Comparison of ENCODE assay signal across 8 cellular contexts in genomic region chr16:19502395-19503131, GRCh38. TPM values are rescaled to one million over a fixed set of nuclear protein-coding genes. Genes with fewer than 3 reads are reported as not detected.
A peak's percentile ranks its signal among the peaks of the same experiment; 100 is the strongest.
DNase-seq lines count a peak whose midpoint lies in the region; ATAC-seq and TF ChIP-seq lines count a peak whose summit lies in the region.

No MANE protein-coding gene starts in this region.

- no peak overlapping the region for H3K27ac Mint-ChIP-seq in activated naive CD4-positive, alpha-beta T cell treated with anti-CD3 and anti-CD28 coated beads, Interleukin-2, amount 10 ng/mL, durations not matched to agents 7 days and 5 days

- TF ChIP-seq CTCF in prostate gland (IDR thresholded peaks at IDR 0.05) = peak; percentile 56 to 87 (median 72)

- H3K27ac ChIP-seq in prostate gland = no peak overlapping the region

- H3K36me3 ChIP-seq in MG63 = peaks cover 20% of the 10 kb centered on the region
- H3K36me3 ChIP-seq in prostate gland = peaks cover 0 to 5% of the 10 kb centered on the region in 2 donors

- intact Hi-C loops in head of caudate nucleus (cut with DNase I) (loop anchor here (5.0 to 10.0 kb wide), 2 partner anchors 98 to 415 kb away; no protein-coding TSS in a partner anchor), prostate gland (cut with DNase I) (loop anchor here (5.0 kb wide), 1 partner anchor 415 kb away; no protein-coding TSS in a partner anchor)

- H3K27me3 Mint-ChIP-seq in activated naive CD4-positive, alpha-beta T cell treated with anti-CD3 and anti-CD28 coated beads, Interleukin-2, amount 10 ng/mL, durations not matched to agents 7 days and 5 days = no peaks in the 10 kb centered on the region

- ATAC-seq in GM21737 (IDR thresholded peaks at IDR 0.05; ENCODE audit: unreplicated experiment) (no peak), HG02885 (IDR thresholded peaks at IDR 0.05; ENCODE audit: poor library complexity, unreplicated experiment) (no peak)

- CTCF ChIA-PET in activated naive CD4-positive, alpha-beta T cell treated with anti-CD3 and anti-CD28 coated beads, Interleukin-2, amount 10 ng/mL, durations not matched to agents 7 days and 5 days (lab: Charles Lee) = interaction anchor here (0.7 to 6.5 kb wide), 20 partner anchors 8 to 416 kb away, joined by 3 to 82 read pairs (median 4); partner anchors contain the start of gene VPS35L

- no peaks in the 10 kb centered on the region for H3K4me1 Mint-ChIP-seq in activated naive CD4-positive, alpha-beta T cell treated with anti-CD3 and anti-CD28 coated beads, Interleukin-2, amount 10 ng/mL, durations not matched to agents 7 days and 5 days

- no peaks in the 10 kb centered on the region for H3K27me3 ChIP-seq in MG63
- H3K27me3 ChIP-seq in prostate gland (replicated peaks; ENCODE audit: insufficient read depth) = no peaks in the 10 kb centered on the region

- H3K4me3 ChIP-seq in MG63 (no peak overlapping the region), prostate gland (no peak overlapping the region)

- H3K4me1 ChIP-seq in prostate gland (replicated peaks) = peaks cover 7% of the 10 kb centered on the region

- no peak for TF ChIP-seq POLR2A in prostate gland (IDR thresholded peaks at IDR 0.05)

- H3K36me3 Mint-ChIP-seq in activated naive CD4-positive, alpha-beta T cell treated with anti-CD3 and anti-CD28 coated beads, Interleukin-2, amount 10 ng/mL, durations not matched to agents 7 days and 5 days = peaks cover 46% of the 10 kb centered on the region

- 87% methylated on average over 3 of the region's 3 CpGs for WGBS in prostate gland

- H3K4me3 Mint-ChIP-seq in activated naive CD4-positive, alpha-beta T cell treated with anti-CD3 and anti-CD28 coated beads, Interleukin-2, amount 10 ng/mL, durations not matched to agents 7 days and 5 days = no peak overlapping the region

- H3K9me3 ChIP-seq in MG63 = no peaks in the 10 kb centered on the region
- no peaks in the 10 kb centered on the region for H3K9me3 ChIP-seq in prostate gland

- H3K9me3 Mint-ChIP-seq in activated naive CD4-positive, alpha-beta T cell treated with anti-CD3 and anti-CD28 coated beads, Interleukin-2, amount 10 ng/mL, durations not matched to agents 7 days and 5 days = no peaks in the 10 kb centered on the region

- DNase-seq in DMS53 treated with DMSO at 0.1 percent for 48 hours (lab: John Stamatoyannopoulos, UW; ENCODE audit: unreplicated experiment) = peak; percentile 65
- DNase-seq in MG63 = peak; percentile 56
- DNase-seq in SK-N-DZ (ENCODE audit: low spot score) = peak; percentile 77
- DNase-seq in activated naive CD4-positive, alpha-beta T cell treated with anti-CD3 and anti-CD28 coated beads, Interleukin-2, amount 10 ng/mL, durations not matched to agents 7 days and 5 days = peak; percentile 82
- DNase-seq in head of caudate nucleus = peak; percentile 43 to 94 (median 84)
- peak; percentile 76 for DNase-seq in prostate gland (ENCODE audit: low spot score)

RNA-seq across cellular contexts. Expression of gene GDE1, which starts 19.3 kb away (rescaled TPM):
- total RNA-seq in MG63 (2014; rRNA removed; shearing (Covaris generic); ENCODE audit: low replicate concordance) = 35.3 and 37.9 TPM in 2 replicates
- 89.0 and 102 TPM in 2 replicates for polyA plus RNA-seq in SK-N-DZ (2014; cell fraction: cytosol; rRNA removed)
- polyA plus RNA-seq in SK-N-DZ (2014; cell fraction: nucleus; rRNA removed) = 33.5 and 34.0 TPM in 2 replicates
- 10 to 100 TPM; 67.8 to 92.1 TPM for total RNA-seq in prostate gland

RNA-seq across cellular contexts. Expression of gene CCP110, which starts 21.2 kb away (rescaled TPM):
- 10.7 TPM in 2 replicates for total RNA-seq in MG63 (2014; rRNA removed; shearing (Covaris generic); ENCODE audit: low replicate concordance)
- polyA plus RNA-seq in SK-N-DZ (2014; cell fraction: cytosol; rRNA removed) = 38.0 and 38.4 TPM in 2 replicates
- 22.6 and 33.2 TPM in 2 replicates for polyA plus RNA-seq in SK-N-DZ (2014; cell fraction: nucleus; rRNA removed)
- total RNA-seq in prostate gland = 10 to 100 TPM; 13.8 to 20.7 TPM

RNA-seq across cellular contexts. Expression of gene VPS35L, which starts 52.9 kb away (rescaled TPM):
- 6.7 and 7.6 TPM in 2 replicates for total RNA-seq in MG63 (2014; rRNA removed; shearing (Covaris generic); ENCODE audit: low replicate concordance)
- polyA plus RNA-seq in SK-N-DZ (2014; cell fraction: cytosol; rRNA removed) = 25.2 and 32.4 TPM in 2 replicates
- polyA plus RNA-seq in SK-N-DZ (2014; cell fraction: nucleus; rRNA removed) = 17.4 and 19.1 TPM in 2 replicates
- 10 to 100 TPM; 58.8 to 74.0 TPM for total RNA-seq in prostate gland
